Comparison of ENCODE assay signal across 8 cellular contexts in genomic region chr13:110713642-110713952, GRCh38. TPM values are rescaled to one million over a fixed set of nuclear protein-coding genes. Genes with fewer than 3 reads are reported as not detected.
A peak's percentile ranks its signal among the peaks of the same experiment; 100 is the strongest.
DNase-seq lines count a peak whose midpoint lies in the region; ATAC-seq lines count a peak whose summit lies in the region.

TSS of gene ING1 (plus strand) at chr13:110713700. CDS start at chr13:110714150, 450 bp downstream.

- DNase-seq in DMS153 treated with DMSO at 0.1 percent for 48 hours (lab: John Stamatoyannopoulos, UW; ENCODE audit: unreplicated experiment) (peak; percentile 63), DMS153 (lab: John Stamatoyannopoulos, UW) (no peak), ureter (ENCODE audit: low spot score) (no peak), NCI-H1436 (lab: John Stamatoyannopoulos, UW) (no peak)
- no peak for DNase-seq in activated T-helper 1 cell treated with anti-CD3 and anti-CD28 coated beads, Interleukin-12 subunit alpha, Interleukin-12 subunit beta, Interleukin-2, Interleukin-4 antibody, amounts not matched to agents 30 ng/mL and 10 ng/mL and 1 ng/mL, durations not matched to agents 14 hours and 24 hours and 36 hours (ENCODE audit: low spot score)
- no peak for DNase-seq in stimulated activated naive CD8-positive, alpha-beta T cell treated with anti-CD3 and anti-CD28 coated beads, Interleukin-15, amount 100 ng/mL, for 72 hours

- H3K9me3 Mint-ChIP-seq in activated T-helper 1 cell treated with anti-CD3 and anti-CD28 coated beads, Interleukin-12 subunit alpha, Interleukin-12 subunit beta, Interleukin-2, Interleukin-4 antibody, amounts not matched to agents 30 ng/mL and 10 ng/mL and 1 ng/mL, durations not matched to agents 14 hours and 24 hours and 36 hours: no peaks in the 10 kb centered on the region
- no peaks in the 10 kb centered on the region for H3K9me3 Mint-ChIP-seq in stimulated activated naive CD8-positive, alpha-beta T cell treated with anti-CD3 and anti-CD28 coated beads, Interleukin-15, amount 100 ng/mL, for 72 hours

- peaks cover 2% of the 10 kb centered on the region for H3K36me3 Mint-ChIP-seq in activated T-helper 1 cell treated with anti-CD3 and anti-CD28 coated beads, Interleukin-12 subunit alpha, Interleukin-12 subunit beta, Interleukin-2, Interleukin-4 antibody, amounts not matched to agents 30 ng/mL and 10 ng/mL and 1 ng/mL, durations not matched to agents 14 hours and 24 hours and 36 hours (ENCODE audit: low read depth)

- H3K27ac ChIP-seq in iPS-20b (ENCODE audit: low read length): peak within 1 kb of the TSS; percentile 99

- intact Hi-C loops in activated T-helper 1 cell treated with anti-CD3 and anti-CD28 coated beads, Interleukin-12 subunit alpha, Interleukin-12 subunit beta, Interleukin-2, Interleukin-4 antibody, amounts not matched to agents 30 ng/mL and 10 ng/mL and 1 ng/mL, durations not matched to agents 14 hours and 24 hours and 36 hours (cut with micrococcal nuclease): loop anchor here (1.0 to 10.0 kb wide), 7 partner anchors 151 to 1799 kb away; partner anchors contain the start of genes ANKRD10 and RAB20

- no peaks in the 10 kb centered on the region for H3K9me3 ChIP-seq in iPS-20b (ENCODE audit: insufficient read depth, low read depth, low read length)

- no peaks in the 10 kb centered on the region for H3K27me3 ChIP-seq in iPS-20b (ENCODE audit: insufficient read depth, low read length)

- peaks cover 21% of the 10 kb centered on the region for H3K4me1 Mint-ChIP-seq in activated T-helper 1 cell treated with anti-CD3 and anti-CD28 coated beads, Interleukin-12 subunit alpha, Interleukin-12 subunit beta, Interleukin-2, Interleukin-4 antibody, amounts not matched to agents 30 ng/mL and 10 ng/mL and 1 ng/mL, durations not matched to agents 14 hours and 24 hours and 36 hours (ENCODE audit: low read depth)
- peaks cover 23% of the 10 kb centered on the region for H3K4me1 Mint-ChIP-seq in stimulated activated naive CD8-positive, alpha-beta T cell treated with anti-CD3 and anti-CD28 coated beads, Interleukin-15, amount 100 ng/mL, for 72 hours

- no peaks in the 10 kb centered on the region for H3K36me3 ChIP-seq in iPS-20b (ENCODE audit: insufficient read depth, low read depth, low read length)

- peak within 1 kb of the TSS; percentile 86 for H3K4me3 ChIP-seq in iPS-20b (ENCODE audit: low read length)

- ATAC-seq in stimulated activated naive CD8-positive, alpha-beta T cell treated with anti-CD3 and anti-CD28 coated beads, Interleukin-15, amount 100 ng/mL, for 72 hours: no peak
- no peak for ATAC-seq in HG02970 (IDR thresholded peaks at IDR 0.05; ENCODE audit: low FRiP score, unreplicated experiment)

- H3K27me3 Mint-ChIP-seq in activated T-helper 1 cell treated with anti-CD3 and anti-CD28 coated beads, Interleukin-12 subunit alpha, Interleukin-12 subunit beta, Interleukin-2, Interleukin-4 antibody, amounts not matched to agents 30 ng/mL and 10 ng/mL and 1 ng/mL, durations not matched to agents 14 hours and 24 hours and 36 hours (ENCODE audit: insufficient read depth): no peaks in the 10 kb centered on the region
- H3K27me3 Mint-ChIP-seq in stimulated activated naive CD8-positive, alpha-beta T cell treated with anti-CD3 and anti-CD28 coated beads, Interleukin-15, amount 100 ng/mL, for 72 hours: no peaks in the 10 kb centered on the region

- peak within 1 kb of the TSS; percentile 91 for H3K27ac Mint-ChIP-seq in activated T-helper 1 cell treated with anti-CD3 and anti-CD28 coated beads, Interleukin-12 subunit alpha, Interleukin-12 subunit beta, Interleukin-2, Interleukin-4 antibody, amounts not matched to agents 30 ng/mL and 10 ng/mL and 1 ng/mL, durations not matched to agents 14 hours and 24 hours and 36 hours
- H3K27ac Mint-ChIP-seq in stimulated activated naive CD8-positive, alpha-beta T cell treated with anti-CD3 and anti-CD28 coated beads, Interleukin-15, amount 100 ng/mL, for 72 hours: peak within 1 kb of the TSS; percentile 98 to 99

- peak within 1 kb of the TSS; percentile 98 for H3K9ac ChIP-seq in iPS-20b (ENCODE audit: low read depth, low read length)

- H3K4me1 ChIP-seq in iPS-20b (ENCODE audit: insufficient read depth, low read length): peaks cover 14% of the 10 kb centered on the region; the same call in 1 of the 2 replicates

- peak within 1 kb of the TSS; percentile 100 for H3K4me3 Mint-ChIP-seq in activated T-helper 1 cell treated with anti-CD3 and anti-CD28 coated beads, Interleukin-12 subunit alpha, Interleukin-12 subunit beta, Interleukin-2, Interleukin-4 antibody, amounts not matched to agents 30 ng/mL and 10 ng/mL and 1 ng/mL, durations not matched to agents 14 hours and 24 hours and 36 hours
- H3K4me3 Mint-ChIP-seq in stimulated activated naive CD8-positive, alpha-beta T cell treated with anti-CD3 and anti-CD28 coated beads, Interleukin-15, amount 100 ng/mL, for 72 hours: peak within 1 kb of the TSS; percentile 98 to 99

RNA-seq across cellular contexts. Expression of gene ING1, which starts in this region (rescaled TPM):
- 15.9 and 16.4 TPM in 2 replicates for total RNA-seq in activated T-helper 1 cell treated with anti-CD3 and anti-CD28 coated beads, Interleukin-12 subunit alpha, Interleukin-12 subunit beta, Interleukin-2, Interleukin-4 antibody, amounts not matched to agents 30 ng/mL and 10 ng/mL and 1 ng/mL, durations not matched to agents 14 hours and 24 hours and 36 hours
- 8.8 TPM for total RNA-seq in ureter
